Comparison of ENCODE assay signal across 8 cellular contexts in genomic region chr22:24602847-24603769, GRCh38. TPM values are rescaled to one million over a fixed set of nuclear protein-coding genes. Genes with fewer than 3 reads are reported as not detected.
A peak's percentile ranks its signal among the peaks of the same experiment; 100 is the strongest.
DNase-seq lines count a peak whose midpoint lies in the region; ATAC-seq, FAIRE-seq and TF ChIP-seq lines count a peak whose summit lies in the region.
"Not testable (repeated sequence)": the region's sequence is repeated elsewhere in the genome, so short reads cannot be mapped to it uniquely, and the experiment has no call there.
"Had no signal": no experiment of that assay in that cellular context is flagged by ENCODE, and none has a peak within 500 bp of the region (broad histone marks: within the 10 kb centered on the region; RNA-seq: fewer than 3 reads in every experiment).

Gene GGT1 (plus strand): TSS chr22:24603193. CDS start chr22:24611082, 7,889 bp downstream.

- H3K4me3 Mint-ChIP-seq in T-helper 17 cell = peak within 1 kb of the TSS; percentile 75
- peak within 1 kb of the TSS; percentile 59 for H3K4me3 Mint-ChIP-seq in activated T-helper 2 cell treated with anti-CD3 and anti-CD28 coated beads, Interferon-gamma antibody, Interleukin-2, Interleukin-4, amounts not matched to agents 10 μg/mL and 5 μg/mL and 100 μg/mL, durations not matched to agents 14 hours and 24 hours and 36 hours (ENCODE audit: low read depth)

- not testable (repeated sequence) for H3K9me3 Mint-ChIP-seq in activated T-helper 2 cell treated with anti-CD3 and anti-CD28 coated beads, Interferon-gamma antibody, Interleukin-2, Interleukin-4, amounts not matched to agents 10 μg/mL and 5 μg/mL and 100 μg/mL, durations not matched to agents 14 hours and 24 hours and 36 hours

- H3K9ac ChIP-seq in Karpas-422 (ENCODE audit: low read length); endothelial cell of umbilical vein (replicated peaks; ENCODE audit: extremely low read depth, insufficient read depth, low read length); rectal smooth muscle tissue (ENCODE audit: low read length): not testable (repeated sequence)

- POLR2A ChIA-PET in endothelial cell of umbilical vein (lab: Charles Lee) = not testable (repeated sequence)

- H3K4me1 Mint-ChIP-seq in T-helper 17 cell = peaks cover 24% of the 10 kb centered on the region
- peaks cover 35% of the 10 kb centered on the region for H3K4me1 Mint-ChIP-seq in activated T-helper 2 cell treated with anti-CD3 and anti-CD28 coated beads, Interferon-gamma antibody, Interleukin-2, Interleukin-4, amounts not matched to agents 10 μg/mL and 5 μg/mL and 100 μg/mL, durations not matched to agents 14 hours and 24 hours and 36 hours (ENCODE audit: low read depth)

- not testable (repeated sequence) for H3K36me3 ChIP-seq in Karpas-422 (ENCODE audit: insufficient read depth, low read length); endothelial cell of umbilical vein (ENCODE audit: control insufficient read depth in 2 of 2, extremely low read depth in 1 of 2, insufficient read depth in 2 of 2, low read length in 2 of 2); right lobe of liver; rectal smooth muscle tissue (ENCODE audit: control insufficient read depth, insufficient read depth, low read length)

- H3K9me1 ChIP-seq in endothelial cell of umbilical vein (replicated peaks; ENCODE audit: control insufficient read depth, extremely low read depth, insufficient read depth, low read length) = not testable (repeated sequence)

- not testable (repeated sequence) for H3K9me3 ChIP-seq in Karpas-422 (ENCODE audit: low read length); T-helper 17 cell (ENCODE audit: control insufficient read depth, low read length, poor library complexity, severe bottlenecking); endothelial cell of umbilical vein (replicated peaks; ENCODE audit: control insufficient read depth, insufficient read depth, low read length); right lobe of liver

- BruUV-seq in endothelial cell of umbilical vein (replicated peaks; lab: Mats Ljungman, UMichigan) = not testable (repeated sequence)

- H3K9me2 ChIP-seq in Karpas-422 (replicated peaks; ENCODE audit: insufficient read depth, low read length) = not testable (repeated sequence)

- WGBS in right lobe of liver (ENCODE audit: insufficient coverage, low coverage, low lambda C conversion rate, missing lambda C conversion rate) = 20% methylated on average over 10 of the region's 22 CpGs

- not testable (repeated sequence) for H3K79me2 ChIP-seq in Karpas-422 (ENCODE audit: low read length); endothelial cell of umbilical vein (ENCODE audit: control insufficient read depth, insufficient read depth, low read length)

- DNase-seq in ELF-1 (ENCODE audit: low read depth, low spot score) = peak; percentile 75
- DNase-seq in Karpas-422; T-helper 17 cell; activated T-helper 2 cell treated with anti-CD3 and anti-CD28 coated beads, Interferon-gamma antibody, Interleukin-2, Interleukin-4, amounts not matched to agents 10 μg/mL and 5 μg/mL and 100 μg/mL, durations not matched to agents 14 hours and 24 hours and 36 hours (ENCODE audit: low spot score); endothelial cell of umbilical vein (ENCODE audit: low read depth, low spot score): not testable (repeated sequence)
- DNase-seq in right lobe of liver = peak in 2 of 3 donors; percentile 75 to 76

- not testable (repeated sequence) for H3K4me1 ChIP-seq in Karpas-422 (ENCODE audit: low read length); endothelial cell of umbilical vein (ENCODE audit: control insufficient read depth, extremely low read depth, insufficient read depth, low read length); rectal smooth muscle tissue (ENCODE audit: control insufficient read depth, insufficient read depth, low read length)
- H3K4me1 ChIP-seq in right lobe of liver = peaks cover 0 to 34% (median 8%) of the 10 kb centered on the region in 4 donors

- not testable (repeated sequence) for TF ChIP-seq CTCF in endothelial cell of umbilical vein (IDR thresholded peaks at IDR 0.05; ENCODE audit: extremely low read depth in 1 of 2, insufficient read depth in 1 of 2, low read depth in 1 of 2, low read length in 2 of 2); right lobe of liver (IDR thresholded peaks at IDR 0.05)

- H3K27ac ChIP-seq in Karpas-422 (ENCODE audit: low read length); endothelial cell of umbilical vein (ENCODE audit: insufficient read depth, low read depth, low read length): not testable (repeated sequence)
- peak within 1 kb of the TSS; percentile 43 to 89 (median 62) for H3K27ac ChIP-seq in right lobe of liver
- peak within 1 kb of the TSS; percentile 24 for H3K27ac ChIP-seq in rectal smooth muscle tissue (ENCODE audit: low read depth, low read length)

- H3K27me3 ChIP-seq in Karpas-422 (ENCODE audit: low read length); endothelial cell of umbilical vein (ENCODE audit: control insufficient read depth in 2 of 2, insufficient read depth in 2 of 2, low read length in 2 of 2); right lobe of liver; rectal smooth muscle tissue (ENCODE audit: control insufficient read depth, insufficient read depth, low read length): not testable (repeated sequence)

- H3K4me2 ChIP-seq in Karpas-422 (ENCODE audit: low read depth, low read length, poor library complexity, severe bottlenecking); endothelial cell of umbilical vein (ENCODE audit: insufficient read depth, low read length): not testable (repeated sequence)

- TF ChIP-seq POLR2A in endothelial cell of umbilical vein (IDR thresholded peaks at IDR 0.05; ENCODE audit: low read depth, low read length); right lobe of liver (IDR thresholded peaks at IDR 0.05): not testable (repeated sequence)

- ATAC-seq in T-helper 17 cell = not testable (repeated sequence)
- ATAC-seq in right lobe of liver = peak; percentile 20 to 62 (median 42)

- not testable (repeated sequence) for H3K36me3 Mint-ChIP-seq in T-helper 17 cell (ENCODE audit: low read depth); activated T-helper 2 cell treated with anti-CD3 and anti-CD28 coated beads, Interferon-gamma antibody, Interleukin-2, Interleukin-4, amounts not matched to agents 10 μg/mL and 5 μg/mL and 100 μg/mL, durations not matched to agents 14 hours and 24 hours and 36 hours (ENCODE audit: low read depth)

- dilution Hi-C loops in endothelial cell of umbilical vein (cut with MboI; ENCODE audit: extremely low pct_ligation_motif_present, low sequenced_read_pairs) = not testable (repeated sequence)

- H3K4me3 ChIP-seq in Karpas-422 (ENCODE audit: low read length); endothelial cell of umbilical vein (replicated peaks in 1 of 3; ENCODE audit: insufficient read depth in 1 of 3, low read depth in 1 of 3, low read length in 3 of 3); rectal smooth muscle tissue (ENCODE audit: low read length): not testable (repeated sequence)
- peak within 1 kb of the TSS; percentile 28 to 60 (median 56) for H3K4me3 ChIP-seq in right lobe of liver

- intact Hi-C loops in activated T-helper 2 cell treated with anti-CD3 and anti-CD28 coated beads, Interferon-gamma antibody, Interleukin-2, Interleukin-4, amounts not matched to agents 10 μg/mL and 5 μg/mL and 100 μg/mL, durations not matched to agents 14 hours and 24 hours and 36 hours (cut with micrococcal nuclease) = loop anchor here (5.0 kb wide), 1 partner anchor 46 kb away; the partner anchor contains the start of genes GUCD1 and SNRPD3
- intact Hi-C loops in endothelial cell of umbilical vein (cut with micrococcal nuclease) = not testable (repeated sequence)
- intact Hi-C loops in right lobe of liver (cut with DNase I) = loop anchor here in 1 of 2 donors (10.0 kb wide), 1 partner anchor 48 kb away; the partner anchor contains the start of genes GUCD1 and SNRPD3

- CTCF ChIA-PET in endothelial cell of umbilical vein (lab: Charles Lee) = not testable (repeated sequence)

- not testable (repeated sequence) for H3K27me3 Mint-ChIP-seq in T-helper 17 cell; activated T-helper 2 cell treated with anti-CD3 and anti-CD28 coated beads, Interferon-gamma antibody, Interleukin-2, Interleukin-4, amounts not matched to agents 10 μg/mL and 5 μg/mL and 100 μg/mL, durations not matched to agents 14 hours and 24 hours and 36 hours (ENCODE audit: low read depth)

- not testable (repeated sequence) for H4K20me1 ChIP-seq in Karpas-422 (ENCODE audit: insufficient read depth, low read depth, low read length); endothelial cell of umbilical vein (replicated peaks; ENCODE audit: control insufficient read depth, extremely low read depth, insufficient read depth, low read length)

- H2AFZ ChIP-seq in Karpas-422 (ENCODE audit: low read length) = not testable (repeated sequence)
- peak within 1 kb of the TSS; percentile 34 for H2AFZ ChIP-seq in endothelial cell of umbilical vein (ENCODE audit: low read depth, low read length)

- peak within 1 kb of the TSS; percentile 89 for H3K27ac Mint-ChIP-seq in T-helper 17 cell
- peak within 1 kb of the TSS; percentile 80 for H3K27ac Mint-ChIP-seq in activated T-helper 2 cell treated with anti-CD3 and anti-CD28 coated beads, Interferon-gamma antibody, Interleukin-2, Interleukin-4, amounts not matched to agents 10 μg/mL and 5 μg/mL and 100 μg/mL, durations not matched to agents 14 hours and 24 hours and 36 hours

- peak; percentile 48 for FAIRE-seq in endothelial cell of umbilical vein (lab: Jason Lieb, UNC)

RNA-seq across cellular contexts. Expression of gene GGT1, which starts in this region (rescaled TPM):
- total RNA-seq in Karpas-422 (2014; rRNA removed; shearing (Covaris generic); ENCODE audit: low replicate concordance) = 28.6 and 36.4 TPM in 2 replicates
- total RNA-seq in T-helper 17 cell (10 to 100 TPM; 20.1 to 54.3 TPM), endothelial cell of umbilical vein (1.5 and 1.8 TPM in 2 replicates), right lobe of liver (100 to 1,000 TPM in 5 of 6 experiments, 10 to 100 TPM in 1; 97.6 to 154 (median 140) TPM)
- total RNA-seq in activated T-helper 2 cell treated with anti-CD3 and anti-CD28 coated beads, Interferon-gamma antibody, Interleukin-2, Interleukin-4, amounts not matched to agents 10 μg/mL and 5 μg/mL and 100 μg/mL, durations not matched to agents 14 hours and 24 hours and 36 hours = 46.2 and 47.0 TPM in 2 replicates
- 1.2 and 2.0 TPM in 2 replicates for polyA plus RNA-seq in endothelial cell of umbilical vein
- polyA plus RNA-seq in endothelial cell of umbilical vein (2011; cell fraction: cytosol; rRNA removed) = 0.54 and 0.79 TPM in 2 replicates
- 3.7 and 3.9 TPM in 2 replicates for polyA plus RNA-seq in endothelial cell of umbilical vein (2011; cell fraction: nucleus; rRNA removed)
- 2.2 and 4.7 TPM in 2 replicates for polyA plus RNA-seq in endothelial cell of umbilical vein (2012)
- 0.53 TPM in 1 of 2 replicates, not detected in the other for polyA minus RNA-seq in endothelial cell of umbilical vein
- 5.0 TPM for polyA minus RNA-seq in endothelial cell of umbilical vein (2011; cell fraction: cytosol; rRNA and poly(A)+ RNA removed)
- 0.87 and 1.3 TPM in 2 replicates for polyA minus RNA-seq in endothelial cell of umbilical vein (2011; cell fraction: nucleus; rRNA and poly(A)+ RNA removed)
- total RNA-seq: ascending aorta had no signal
